Comparison of ENCODE assay signal across 1 cellular context in genomic region chr2:221558107-221558506, GRCh38.
TF ChIP-seq lines count a peak whose summit lies in the region.

No MANE protein-coding gene starts in this region.

TF ChIP-seq in neural cell, 6 proteins besides CTCF, POLR2A, EP300 and RAD21 (continued from another document):
- no peak for TF ChIP-seq REST (IDR thresholded peaks at IDR 0.05; ENCODE audit: borderline replicate concordance)
- no peak for TF ChIP-seq TAF1 (IDR thresholded peaks at IDR 0.05; ENCODE audit: low read depth)
- TF ChIP-seq SMC3 (conservative IDR thresholded peaks at IDR 0.05; ENCODE audit: poor library complexity) = no peak
- no peak for TF ChIP-seq POLR2AphosphoS5 (IDR thresholded peaks at IDR 0.05)
